Comparison of ENCODE assay signal across 12 cellular contexts in the genomic region with DNA sequence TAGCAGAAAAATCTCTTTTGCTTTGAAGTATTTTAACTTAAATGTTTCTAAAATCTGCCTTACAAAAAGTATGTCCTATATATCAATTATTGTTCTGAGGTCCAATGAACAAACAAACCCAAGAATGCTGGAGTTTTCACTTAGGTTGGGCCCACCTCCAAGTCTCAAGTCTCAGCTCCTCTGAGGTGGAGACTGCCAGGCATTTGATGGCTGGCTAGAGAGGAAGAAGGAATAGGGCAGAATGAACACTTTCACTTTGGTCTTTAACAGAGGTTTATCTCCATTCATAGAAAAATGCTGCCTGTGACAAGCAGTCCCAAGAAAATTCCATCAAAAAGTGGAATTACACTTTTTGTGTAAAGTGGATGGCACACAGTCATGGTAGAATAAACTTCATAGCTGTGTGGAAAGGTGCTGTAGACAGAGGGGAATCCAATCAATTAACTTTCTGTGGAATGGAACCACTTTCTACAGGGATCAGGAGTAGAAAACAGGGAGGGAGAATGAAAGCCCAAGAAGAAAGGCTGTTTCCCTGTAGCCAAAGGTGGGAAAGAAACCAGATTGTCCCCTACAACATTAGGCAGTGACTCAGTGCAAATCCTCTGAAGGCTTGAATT.
DNase-seq lines count a peak whose midpoint lies in the region; ATAC-seq and TF ChIP-seq lines count a peak whose summit lies in the region.
"Had no signal": no experiment of that assay in that cellular context is flagged by ENCODE, and none has a peak within 500 bp of the region (broad histone marks: within the 10 kb centered on the region; RNA-seq: fewer than 3 reads in every experiment).

No MANE protein-coding gene starts in this region.

- no peaks in the 10 kb centered on the region for H4K20me1 ChIP-seq in BLaER1 treated with 17β-estradiol and CSF1 and Interleukin-3, amounts not matched to agents 10 nM and 100 nM

- H3K4me2 ChIP-seq in BLaER1 treated with 17β-estradiol and CSF1 and Interleukin-3, amounts not matched to agents 10 nM and 100 nM = peak overlapping the region; percentile 58 to 85 (median 75)

- intact Hi-C loops in right lobe of liver (cut with DNase I) (no loop called here), esophagus squamous epithelium (cut with DNase I) (loop anchor here (5.0 to 10.0 kb wide), 2 partner anchors 344 to 511 kb away; no protein-coding TSS in a partner anchor)

- peaks cover 21 to 49% (median 33%) of the 10 kb centered on the region in 10 experiments for H3K4me1 ChIP-seq in BLaER1 treated with 17β-estradiol and CSF1 and Interleukin-3, amounts not matched to agents 10 nM and 100 nM
- H3K4me1 ChIP-seq in HUES48 (ENCODE audit: control insufficient read depth, insufficient read depth, low read length) (peaks cover 9% of the 10 kb centered on the region; the same call in 1 of the 2 replicates), right lobe of liver (no peaks in the 10 kb centered on the region), esophagus squamous epithelium (peaks cover 0 to 43% (median 11%) of the 10 kb centered on the region in 3 donors)

- peak overlapping the region in 1 of 11 experiments; percentile 59; a peak in 1 of 22 replicates for H3K27ac ChIP-seq in BLaER1 treated with 17β-estradiol and CSF1 and Interleukin-3, amounts not matched to agents 10 nM and 100 nM
- no peak overlapping the region for H3K27ac ChIP-seq in HUES48 (ENCODE audit: low read depth, low read length)
- H3K27ac ChIP-seq in right lobe of liver = no peak overlapping the region
- peak overlapping the region in 2 of 4 donors; percentile 10 to 34 for H3K27ac ChIP-seq in esophagus squamous epithelium
- H3K27ac ChIP-seq: SJSA1 had no signal

- H3K9me3 ChIP-seq in BLaER1 treated with 17β-estradiol and CSF1 and Interleukin-3, amounts not matched to agents 10 nM and 100 nM (replicated peaks in 1 of 11) = peaks cover 0 to 14% (median 4%) of the 10 kb centered on the region in 11 experiments; a peak in 4 of 22 replicates
- H3K9me3 ChIP-seq in HUES48 (ENCODE audit: control insufficient read depth, insufficient read depth, low read length) (no peaks in the 10 kb centered on the region), right lobe of liver (no peaks in the 10 kb centered on the region), esophagus squamous epithelium (no peaks in the 10 kb centered on the region)
- H3K9me3 ChIP-seq: SJSA1 had no signal

- peak overlapping the region in 3 of 11 experiments; percentile 4 to 40 (median 40); a peak in 2 of 22 replicates for H3K9ac ChIP-seq in BLaER1 treated with 17β-estradiol and CSF1 and Interleukin-3, amounts not matched to agents 10 nM and 100 nM
- peak overlapping the region; percentile 33; the same call in 1 of the 2 replicates for H3K9ac ChIP-seq in HUES48 (ENCODE audit: low read depth, low read length)

- TF ChIP-seq POLR2A in right lobe of liver (IDR thresholded peaks at IDR 0.05) (no peak), esophagus squamous epithelium (IDR thresholded peaks at IDR 0.05) (no peak)

- DNase-seq in glomerular visceral epithelial cell (ENCODE audit: extremely low spot score) (peak; percentile 23), COR-L47 (lab: John Stamatoyannopoulos, UW) (no peak), right lobe of liver (no peak), NCI-H1092 (lab: John Stamatoyannopoulos, UW) (no peak), esophagus squamous epithelium (lab: John Stamatoyannopoulos, UW) (no peak)
- DNase-seq: activated effector memory CD4-positive, alpha-beta T cell treated with Interleukin-2 at 50 U/mL for 16 hours; H7; NCI-H2081 treated with DMSO at 0.1 percent for 48 hours had no signal

- ATAC-seq in SK-N-SH treated with all-trans-retinoic acid at 6 μM for 48 hours = peak; percentile 65
- no peak for ATAC-seq in right lobe of liver

- no peak overlapping the region for H3K4me3 ChIP-seq in BLaER1 treated with 17β-estradiol and CSF1 and Interleukin-3, amounts not matched to agents 10 nM and 100 nM
- H3K4me3 ChIP-seq in HUES48 (ENCODE audit: low read depth, low read length) (no peak overlapping the region), right lobe of liver (no peak overlapping the region), esophagus squamous epithelium (no peak overlapping the region)
- H3K4me3 ChIP-seq: SJSA1 had no signal

- H3K27me3 ChIP-seq in BLaER1 treated with 17β-estradiol and CSF1 and Interleukin-3, amounts not matched to agents 10 nM and 100 nM = no peaks in the 10 kb centered on the region
- H3K27me3 ChIP-seq in HUES48 (ENCODE audit: control insufficient read depth, insufficient read depth, low read length) (no peaks in the 10 kb centered on the region), right lobe of liver (no peaks in the 10 kb centered on the region), esophagus squamous epithelium (no peaks in the 10 kb centered on the region)
- H3K27me3 ChIP-seq: SJSA1 had no signal

- TF ChIP-seq CTCF in right lobe of liver (IDR thresholded peaks at IDR 0.05) = no peak
- TF ChIP-seq CTCF in esophagus squamous epithelium (IDR thresholded peaks at IDR 0.05) = no peak

- no peaks in the 10 kb centered on the region for H3K36me3 ChIP-seq in BLaER1 treated with 17β-estradiol and CSF1 and Interleukin-3, amounts not matched to agents 10 nM and 100 nM
- H3K36me3 ChIP-seq in HUES48 (ENCODE audit: control insufficient read depth, insufficient read depth, low read length) (no peaks in the 10 kb centered on the region), right lobe of liver (no peaks in the 10 kb centered on the region), esophagus squamous epithelium (no peaks in the 10 kb centered on the region)
- H3K36me3 ChIP-seq: SJSA1 had no signal

TF ChIP-seq in SK-N-SH treated with all-trans-retinoic acid at 6 μM for 48 hours, 23 proteins besides CTCF, POLR2A, EP300 and RAD21:
- TF ChIP-seq, protein P1, sequence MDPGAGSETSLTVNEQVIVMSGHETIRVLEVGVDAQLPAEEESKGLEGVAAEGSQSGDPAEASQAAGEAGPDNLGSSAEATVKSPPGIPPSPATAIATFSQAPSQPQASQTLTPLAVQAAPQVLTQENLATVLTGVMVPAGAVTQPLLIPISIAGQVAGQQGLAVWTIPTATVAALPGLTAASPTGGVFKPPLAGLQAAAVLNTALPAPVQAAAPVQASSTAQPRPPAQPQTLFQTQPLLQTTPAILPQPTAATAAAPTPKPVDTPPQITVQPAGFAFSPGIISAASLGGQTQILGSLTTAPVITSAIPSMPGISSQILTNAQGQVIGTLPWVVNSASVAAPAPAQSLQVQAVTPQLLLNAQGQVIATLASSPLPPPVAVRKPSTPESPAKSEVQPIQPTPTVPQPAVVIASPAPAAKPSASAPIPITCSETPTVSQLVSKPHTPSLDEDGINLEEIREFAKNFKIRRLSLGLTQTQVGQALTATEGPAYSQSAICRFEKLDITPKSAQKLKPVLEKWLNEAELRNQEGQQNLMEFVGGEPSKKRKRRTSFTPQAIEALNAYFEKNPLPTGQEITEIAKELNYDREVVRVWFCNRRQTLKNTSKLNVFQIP (CRISPR knock-in tag; IDR thresholded peaks at IDR 0.05; ENCODE audit: borderline replicate concordance, low read depth) = no peak
TF ChIP-seq in SK-N-SH treated with all-trans-retinoic acid at 6 μM for 48 hours: peak in this region for 0.
